8 cellular contexts compared by ENCODE assay signal in the genomic region with DNA sequence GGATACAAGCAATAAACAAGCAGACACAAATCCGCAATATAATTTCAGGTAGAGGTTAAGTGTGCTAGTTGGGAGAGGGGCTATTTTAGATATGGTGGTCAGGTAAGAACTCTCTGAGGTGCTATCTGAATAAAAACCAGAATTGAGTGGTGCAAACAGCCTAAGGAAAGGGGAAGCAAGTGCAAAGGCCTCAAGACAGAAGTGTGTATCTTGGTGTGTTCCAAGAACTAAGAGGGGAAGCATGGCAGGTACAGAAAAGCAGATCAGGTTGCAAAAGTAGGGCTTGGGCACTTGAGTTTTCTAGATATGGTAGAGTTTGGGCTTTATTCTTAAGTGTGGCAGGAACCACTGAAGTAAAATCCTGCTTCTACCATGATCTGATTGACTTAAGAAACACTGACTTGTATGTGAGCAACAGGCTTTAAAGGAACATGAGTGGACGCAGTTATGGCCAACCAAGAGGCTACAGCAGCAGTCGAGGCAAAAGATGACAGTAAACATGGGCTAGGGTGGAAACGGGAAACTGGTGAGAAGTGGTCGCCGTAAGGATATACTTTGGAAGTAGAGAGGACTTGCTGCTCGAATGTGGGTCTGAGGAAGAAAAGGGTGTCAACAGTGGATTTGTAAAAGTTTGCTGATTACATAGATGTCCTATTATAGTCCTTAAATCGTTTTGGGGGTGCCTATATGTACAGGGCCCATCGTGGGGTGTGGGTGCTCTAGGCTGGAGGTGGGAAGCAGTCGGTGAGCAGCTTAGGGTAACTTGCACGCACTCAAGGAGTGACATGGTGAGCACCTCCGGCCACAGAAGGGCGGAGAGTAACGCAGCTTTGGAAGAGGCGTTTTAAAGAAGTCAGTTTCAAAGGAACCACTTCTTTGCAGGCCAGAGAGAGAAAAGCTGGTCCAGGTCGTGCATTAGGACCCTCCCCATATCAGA. TPM values are rescaled to one million over a fixed set of nuclear protein-coding genes. Genes with fewer than 3 reads are reported as not detected.
DNase-seq lines count a peak whose midpoint lies in the region; ATAC-seq, FAIRE-seq and TF ChIP-seq lines count a peak whose summit lies in the region.

No MANE protein-coding gene starts in this region.

- intact Hi-C loops in GM12878 (cut with micrococcal nuclease; ENCODE audit: unreplicated experiment): loop anchor here (1.0 kb wide), 1 partner anchor 46 kb away; no protein-coding TSS in a partner anchor

- H2AFZ ChIP-seq in GM12878 (ENCODE audit: control insufficient read depth, low read depth, low read length): peak overlapping the region; percentile 84

- no peak for TF ChIP-seq CTCF in GM12878 (IDR thresholded peaks at IDR 0.05 in 2 of 3, conservative IDR thresholded peaks at IDR 0.05 in 1 of 3; ENCODE audit: control insufficient read depth in 2 of 3, extremely low read depth in 1 of 3, insufficient read depth in 1 of 3, low read depth in 3 of 3, low read length in 3 of 3)

- WGBS in GM12878 (ENCODE audit: insufficient coverage, insufficient replicate concordance, low lambda C conversion rate, missing lambda C conversion rate): under 1% methylated on average over 16 of the region's 16 CpGs

- TF ChIP-seq RAD21 in GM12878 (IDR thresholded peaks at IDR 0.05; ENCODE audit: insufficient read depth, low read depth, low read length): no peak

- TF ChIP-seq POLR2A in GM12878 (IDR thresholded peaks at IDR 0.05; ENCODE audit: low read depth, low read length): no peak

- DNase-seq in AG20443 (ENCODE audit: low spot score) (peak; percentile 47), RPMI8226 (peak; percentile 14), GM12878 (ENCODE audit: low read depth, low spot score) (no peak), iPS-NIHi7 (ENCODE audit: extremely low spot score) (peak; percentile 28)
- DNase-seq in stimulated activated CD4-positive, alpha-beta T cell treated with anti-CD3 and anti-CD28 coated beads, Interleukin-4, amount 100 ng/mL, for 24 hours: peak; percentile 42

- SMC1A ChIA-PET in GM12878 (lab: Charles Lee; ENCODE audit: uncharacterized antibody, unreplicated experiment): interaction anchor here (0.9 to 2.0 kb wide), 7 partner anchors 9 to 809 kb away, joined by 3 to 11 read pairs (median 3); no protein-coding TSS in a partner anchor

- FAIRE-seq in GM12878 (lab: Jason Lieb, UNC): peak; percentile 41

- peaks cover 37% of the 10 kb centered on the region for H3K79me2 ChIP-seq in GM12878 (ENCODE audit: control insufficient read depth, insufficient read depth, low read length)

- TSS peak; percentile 75 for BruUV-seq in GM12878 (replicated peaks; lab: Mats Ljungman, UMichigan)

- peaks cover 3% of the 10 kb centered on the region; the same call in 1 of the 2 replicates for H3K4me1 ChIP-seq in GM12878 (ENCODE audit: control insufficient read depth, insufficient read depth, low read length)

- H3K4me3 ChIP-seq in GM12878: peak overlapping the region; percentile 74

- H3K27me3 ChIP-seq in GM12878 (replicated peaks in 1 of 2; ENCODE audit: control insufficient read depth in 2 of 2, insufficient read depth in 2 of 2, low read length in 1 of 2): no peaks in the 10 kb centered on the region

- ATAC-seq in GM18909 (IDR thresholded peaks at IDR 0.05; ENCODE audit: poor library complexity, unreplicated experiment) (peak; percentile 58), HG03095 (IDR thresholded peaks at IDR 0.05; ENCODE audit: unreplicated experiment) (peak; percentile 43), GM12878 (peak; percentile 73), GM18858 (IDR thresholded peaks at IDR 0.05; ENCODE audit: unreplicated experiment) (no peak)

- peak overlapping the region; percentile 91 for H3K27ac ChIP-seq in GM12878 (ENCODE audit: control insufficient read depth, insufficient read depth)

- H4K20me1 ChIP-seq in GM12878 (ENCODE audit: control insufficient read depth, insufficient read depth): no peaks in the 10 kb centered on the region

- 0 out of 4 replicates have a peak, but pooled peaks cover 0 to 2% of the 10 kb centered on the region in 2 experiments for H3K36me3 ChIP-seq in GM12878 (ENCODE audit: control insufficient read depth in 2 of 2, insufficient read depth in 2 of 2, low read length in 1 of 2)

- peak overlapping the region; percentile 96 for H3K4me2 ChIP-seq in GM12878 (ENCODE audit: control insufficient read depth, insufficient read depth)

- CTCF ChIA-PET in GM12878 (lab: Yijun Ruan, JAX): interaction anchor here (0.7 to 2.5 kb wide), 3 partner anchors 9 to 46 kb away, joined by 5 to 16 read pairs (median 8); no protein-coding TSS in a partner anchor

- in situ Hi-C loops in GM12878 (cut with MboI): no loop called here

- RAD21 ChIA-PET in GM12878 (lab: Charles Lee; ENCODE audit: unreplicated experiment): interaction anchor here (1.1 to 2.4 kb wide), 3 partner anchors 19 to 45 kb away, joined by 3 to 10 read pairs (median 10); no protein-coding TSS in a partner anchor

- POLR2A ChIA-PET in GM12878 (lab: Charles Lee): interaction anchor here (1.3 to 2.3 kb wide), 5 partner anchors 9 to 45 kb away, joined by 3 to 22 read pairs (median 6); no protein-coding TSS in a partner anchor

- H3K9me3 ChIP-seq in GM12878 (replicated peaks; ENCODE audit: control insufficient read depth, insufficient read depth, low read length): no peaks in the 10 kb centered on the region

- TF ChIP-seq EP300 in GM12878 (IDR thresholded peaks at IDR 0.05; ENCODE audit: borderline replicate concordance in 1 of 2, control insufficient read depth in 1 of 2, low read depth in 2 of 2, low read length in 2 of 2): no peak

- peak overlapping the region; percentile 92 for H3K9ac ChIP-seq in GM12878 (ENCODE audit: control insufficient read depth, insufficient read depth, low read length)

TF ChIP-seq in GM12878, 131 proteins besides CTCF, POLR2A, EP300 and RAD21:
- 0 out of 2 replicates have a peak, but pooled peaks have one; percentile 21 for TF ChIP-seq NFIC (IDR thresholded peaks at IDR 0.05; ENCODE audit: low read depth, low read length)
- no peak for TF ChIP-seq HDAC6 (IDR thresholded peaks at IDR 0.05; ENCODE audit: unreplicated experiment)
- no peak for TF ChIP-seq SREBF2 (IDR thresholded peaks at IDR 0.05; ENCODE audit: low read length)
- TF ChIP-seq POLR2AphosphoS5 (IDR thresholded peaks at IDR 0.05; ENCODE audit: low read length): no peak
- TF ChIP-seq MTA3 (IDR thresholded peaks at IDR 0.05; ENCODE audit: borderline replicate concordance, low read length): 0 out of 2 replicates have a peak, but pooled peaks have one; percentile 22
- TF ChIP-seq IRF4 (IDR thresholded peaks at IDR 0.05; ENCODE audit: low read depth, low read length): 0 out of 2 replicates have a peak, but pooled peaks have one; percentile 3

RNA-seq across cellular contexts. Expression of a gene that starts 0.7 kb away (rescaled TPM):
- 43.5 and 45.4 TPM in 2 replicates for total RNA-seq in GM12878 (2013; cell fraction: nucleolus; rRNA removed)
- total RNA-seq in GM12878 (2014; rRNA removed) (16.2 and 19.1 TPM in 2 replicates), GM12878 (2014; rRNA removed; fragmentation: Illumina TruSeq; extraction: Trizol) (21.0 and 21.2 TPM in 2 replicates), GM12878 (2021) (11.2 and 13.1 TPM in 2 replicates)
- 4.6 TPM for polyA plus RNA-seq in GM12878 (2011; ENCODE audit: low read depth)
- polyA plus RNA-seq in GM12878 (2011; rRNA removed) (44.3 and 68.5 TPM in 2 replicates), GM12878 (2014; fragmentation: Illumina TruSeq; extraction: Trizol) (24.3 and 26.0 TPM in 2 replicates), GM12878 (2014; fragmentation: Nextera tagmentation; extraction: Ambion mirVana) (10 to 100 TPM; 28.1 to 42.7 TPM), GM12878 (2014; rRNA removed) (12.5 and 16.5 TPM in 2 replicates), GM12878 (2016; fragmentation: Nextera tagmentation; extraction: Ambion mirVana) (10 to 100 TPM; 23.4 to 24.9 TPM)
- polyA plus RNA-seq in GM12878 (2011; cell fraction: cytosol; rRNA removed): 14.3 and 19.8 TPM in 2 replicates
- 25.7 and 29.7 TPM in 2 replicates for polyA plus RNA-seq in GM12878 (2011; cell fraction: nucleus; rRNA removed)
- polyA plus RNA-seq in GM12878 (2012): 9.5 and 15.3 TPM in 2 replicates
- 16.4 and 29.3 TPM in 2 replicates for polyA minus RNA-seq in GM12878 (2011; rRNA and poly(A)+ RNA removed)
- polyA minus RNA-seq in GM12878 (2011; cell fraction: cytosol; rRNA and poly(A)+ RNA removed): 5.7 and 6.3 TPM in 2 replicates
- polyA minus RNA-seq in GM12878 (2011; cell fraction: nucleus; rRNA and poly(A)+ RNA removed): 24.1 and 25.1 TPM in 2 replicates

RNA-seq across cellular contexts. Expression of a gene that starts 6.4 kb away (rescaled TPM):
- 16.8 TPM in 2 replicates for total RNA-seq in GM12878 (2013; cell fraction: nucleolus; rRNA removed)
- total RNA-seq in GM12878 (2014; rRNA removed): 6.3 and 7.6 TPM in 2 replicates
- total RNA-seq in GM12878 (2014; rRNA removed; fragmentation: Illumina TruSeq; extraction: Trizol): 7.0 and 7.6 TPM in 2 replicates
- 4.2 and 4.4 TPM in 2 replicates for total RNA-seq in GM12878 (2021)
- polyA plus RNA-seq in GM12878 (2011; ENCODE audit: low read depth): 1.7 TPM
- polyA plus RNA-seq in GM12878 (2011; rRNA removed): 5.5 and 8.4 TPM in 2 replicates
- polyA plus RNA-seq in GM12878 (2011; cell fraction: cytosol; rRNA removed): 1.9 and 2.1 TPM in 2 replicates
- 4.4 TPM in 2 replicates for polyA plus RNA-seq in GM12878 (2011; cell fraction: nucleus; rRNA removed)
- 2.6 and 3.3 TPM in 2 replicates for polyA plus RNA-seq in GM12878 (2012)
- polyA plus RNA-seq in GM12878 (2014; fragmentation: Illumina TruSeq; extraction: Trizol): 5.1 and 6.3 TPM in 2 replicates
- 1 to 10 TPM; 1.6 to 1.8 TPM for polyA plus RNA-seq in GM12878 (2014; fragmentation: Nextera tagmentation; extraction: Ambion mirVana)
- polyA plus RNA-seq in GM12878 (2014; rRNA removed): 2.4 and 2.8 TPM in 2 replicates
- 1 to 10 TPM; 5.8 to 7.2 TPM for polyA plus RNA-seq in GM12878 (2016; fragmentation: Nextera tagmentation; extraction: Ambion mirVana)
- polyA minus RNA-seq in GM12878 (2011; rRNA and poly(A)+ RNA removed): 7.3 and 9.4 TPM in 2 replicates
- polyA minus RNA-seq in GM12878 (2011; cell fraction: cytosol; rRNA and poly(A)+ RNA removed): 3.1 and 3.3 TPM in 2 replicates
- 5.6 and 8.9 TPM in 2 replicates for polyA minus RNA-seq in GM12878 (2011; cell fraction: nucleus; rRNA and poly(A)+ RNA removed)
